Comparison of ENCODE assay signal across 9 cellular contexts in genomic region chr4:19698961-19699360, GRCh38.
"Had no signal": no experiment of that assay in that cellular context is flagged by ENCODE, and none has a peak within 500 bp of the region (broad histone marks: within the 10 kb centered on the region; RNA-seq: fewer than 3 reads in every experiment).

No MANE protein-coding gene starts in this region.

- H3K9ac ChIP-seq: GM23248 had no signal

- H3K27ac Mint-ChIP-seq: HFFc6, IgD-negative memory B cell had no signal

- H2AFZ ChIP-seq: GM23248 had no signal

- H3K27ac ChIP-seq: GM23248, HL-60 had no signal

- H3K4me3 Mint-ChIP-seq: HFFc6, IgD-negative memory B cell had no signal

- H3K27me3 Mint-ChIP-seq: IgD-negative memory B cell had no signal

- H3K4me3 ChIP-seq: GM23248, HAP-1 had no signal

- ATAC-seq: HCT116, HepG2 had no signal

- H3K36me3 Mint-ChIP-seq: IgD-negative memory B cell had no signal

- H3K9me3 ChIP-seq: HAP-1 had no signal

- H3K36me3 ChIP-seq: HAP-1 had no signal

- H3K4me1 ChIP-seq: HAP-1 had no signal

- DNase-seq: GM23248, GOT3, H7, HFFc6 had no signal

- FAIRE-seq: HepG2 had no signal
